ENCODE assay signal across 13 cellular contexts in the genomic region with DNA sequence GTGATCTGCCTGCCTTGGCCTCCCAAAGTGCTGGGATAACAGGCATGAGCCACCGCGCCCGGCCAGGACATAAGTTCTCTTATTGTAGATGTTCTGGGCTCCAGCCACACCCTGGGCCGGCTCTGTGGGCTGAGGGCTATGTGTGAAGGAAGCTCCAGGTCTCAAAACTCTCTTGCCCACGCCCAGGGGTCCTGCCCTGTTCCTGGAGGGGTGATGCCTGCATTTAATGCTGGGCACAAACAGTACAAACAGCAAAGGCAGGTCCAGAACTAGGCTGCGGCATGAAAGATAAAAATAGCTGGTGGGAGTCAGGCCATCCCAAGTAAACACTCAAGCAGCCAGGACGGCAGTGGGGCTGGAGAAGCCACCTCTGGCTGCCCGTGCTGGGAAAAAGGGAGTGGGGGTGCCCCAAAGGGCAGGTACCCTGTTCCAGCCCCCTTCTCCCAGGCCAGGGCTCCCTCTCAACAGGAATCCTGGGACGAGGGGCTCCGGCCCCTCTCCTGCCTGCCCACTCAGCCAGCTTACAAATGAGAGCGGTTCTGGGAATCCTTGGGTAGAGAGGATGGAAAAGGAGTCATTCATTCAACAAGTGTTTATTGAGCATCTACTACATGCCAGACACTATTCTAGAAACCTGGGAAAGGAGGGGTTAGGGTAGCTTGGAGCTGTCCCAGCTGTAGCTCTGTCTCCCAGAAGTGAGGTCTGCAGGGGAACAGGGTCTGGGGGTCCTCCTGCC. TPM values are rescaled to one million over a fixed set of nuclear protein-coding genes. Genes with fewer than 3 reads are reported as not detected.
DNase-seq lines count a peak whose midpoint lies in the region; ATAC-seq and TF ChIP-seq lines count a peak whose summit lies in the region.
"Had no signal": no experiment of that assay in that cellular context is flagged by ENCODE, and none has a peak within 500 bp of the region (broad histone marks: within the 10 kb centered on the region; RNA-seq: fewer than 3 reads in every experiment).

No MANE protein-coding gene starts in this region.

- ATAC-seq in left cardiac atrium (no peak), GM21529 (IDR thresholded peaks at IDR 0.05; ENCODE audit: unreplicated experiment) (no peak)

- TF ChIP-seq CTCF in VCaP (conservative IDR thresholded peaks at IDR 0.05) (no peak), smooth muscle cell (IDR thresholded peaks at IDR 0.05; ENCODE audit: borderline replicate concordance, insufficient read depth, poor library complexity, severe bottlenecking) (no peak)

- H4K20me1 ChIP-seq in smooth muscle cell (ENCODE audit: low read depth) = no peaks in the 10 kb centered on the region

- CTCF ChIA-PET in CD4-positive, alpha-beta memory T cell (lab: Charles Lee; ENCODE audit: partially characterized antibody) = interaction anchor here (1.2 to 14.1 kb wide), 2 partner anchors 15 to 25 kb away, joined by 4 to 266 read pairs; partner anchors contain the start of gene WBP2

- H3K36me3 Mint-ChIP-seq in CD4-positive, alpha-beta memory T cell = peaks cover 0 to 8% of the 10 kb centered on the region in 2 donors

- H3K4me3 ChIP-seq in CD4-positive, alpha-beta memory T cell (ENCODE audit: low read length in 2 of 2) = no peak overlapping the region
- H3K4me3 ChIP-seq in smooth muscle cell = no peak overlapping the region

- H3K4me3 Mint-ChIP-seq in CD4-positive, alpha-beta memory T cell = peak overlapping the region in 3 of 8 donors; percentile 46 to 65 (median 61)
- H3K4me3 Mint-ChIP-seq: HFFc6, neural crest cell had no signal

- peaks cover 6% of the 10 kb centered on the region for H3F3A ChIP-seq in smooth muscle cell (ENCODE audit: low read depth)

- no peak for DNase-seq in CD4-positive, alpha-beta memory T cell
- DNase-seq in left cardiac atrium (peak; percentile 59), smooth muscle cell (lab: John Stamatoyannopoulos, UW; ENCODE audit: unreplicated experiment) (no peak), putamen (ENCODE audit: low spot score) (no peak), NCI-H82 (lab: John Stamatoyannopoulos, UW) (no peak), islet precursor cell (no peak)
- DNase-seq: HFFc6; SIG-M5; stimulated activated CD4-positive, alpha-beta T cell treated with anti-CD3 and anti-CD28 coated beads, Interleukin-4, amount 100 ng/mL, for 1 hour; trophoblast cell had no signal

- peaks cover 53% of the 10 kb centered on the region for H3K4me1 ChIP-seq in CD4-positive, alpha-beta memory T cell (ENCODE audit: insufficient read depth, low read length)
- H3K4me1 ChIP-seq in smooth muscle cell (ENCODE audit: low read depth) = peaks cover 11% of the 10 kb centered on the region

- no peak overlapping the region for H3K4me2 ChIP-seq in smooth muscle cell

- H3K27ac ChIP-seq in CD4-positive, alpha-beta memory T cell (ENCODE audit: low read depth, low read length) = no peak overlapping the region
- H3K27ac ChIP-seq in VCaP = peak overlapping the region; percentile 51
- H3K27ac ChIP-seq in smooth muscle cell (ENCODE audit: low read depth) = peak overlapping the region; percentile 91

- H3K36me3 ChIP-seq in CD4-positive, alpha-beta memory T cell (ENCODE audit: insufficient read depth, low read length) = no peaks in the 10 kb centered on the region
- H3K36me3 ChIP-seq in smooth muscle cell (ENCODE audit: low read depth) = no peaks in the 10 kb centered on the region

- no peaks in the 10 kb centered on the region for H3K27me3 Mint-ChIP-seq in CD4-positive, alpha-beta memory T cell

- peaks cover 28 to 56% (median 42%) of the 10 kb centered on the region in 4 donors for H3K4me1 Mint-ChIP-seq in CD4-positive, alpha-beta memory T cell

- no peaks in the 10 kb centered on the region for H3K27me3 ChIP-seq in CD4-positive, alpha-beta memory T cell (ENCODE audit: insufficient read depth, low read length)
- no peaks in the 10 kb centered on the region for H3K27me3 ChIP-seq in smooth muscle cell (ENCODE audit: low read depth)

- H3K9me3 ChIP-seq in CD4-positive, alpha-beta memory T cell (ENCODE audit: control insufficient read depth in 1 of 2, low read length in 2 of 2) = no peaks in the 10 kb centered on the region
- H3K9me3 ChIP-seq in smooth muscle cell (replicated peaks; ENCODE audit: low read depth) = no peaks in the 10 kb centered on the region

- intact Hi-C loops in CD4-positive, alpha-beta memory T cell (cut with micrococcal nuclease) = no loop called here
- intact Hi-C loops in left cardiac atrium (cut with DNase I) = no loop called here

- H3K9me3 Mint-ChIP-seq in CD4-positive, alpha-beta memory T cell = no peaks in the 10 kb centered on the region
- H3K9me3 Mint-ChIP-seq: HFFc6, neural crest cell had no signal

- no peak overlapping the region for H2AFZ ChIP-seq in smooth muscle cell (ENCODE audit: low read depth)

- 85% methylated on average over 11 of the region's 11 CpGs for WGBS in smooth muscle cell (ENCODE audit: low lambda C conversion rate)

- H3K79me2 ChIP-seq in smooth muscle cell (ENCODE audit: low read depth) = no peaks in the 10 kb centered on the region

- POLR2A ChIA-PET in CD4-positive, alpha-beta memory T cell (lab: Charles Lee; ENCODE audit: partially characterized antibody) = interaction anchor here (0.9 to 16.3 kb wide), 6 partner anchors 20 to 480 kb away, joined by 4 to 563 read pairs (median 17); partner anchors contain the start of genes MRPL38, PRPSAP1, TRIM65 and UNC13D

- peak overlapping the region; percentile 57 to 99 (median 95) for H3K27ac Mint-ChIP-seq in CD4-positive, alpha-beta memory T cell

- no peak overlapping the region for H3K9ac ChIP-seq in smooth muscle cell (ENCODE audit: low read depth)

RNA-seq across cellular contexts. Expression of gene TRIM47, which starts 4.6 kb away (rescaled TPM):
- 10 to 100 TPM; 17.5 to 22.6 TPM for total RNA-seq in CD4-positive, alpha-beta memory T cell
- 10 to 100 TPM; 11.2 to 26.8 TPM for polyA plus RNA-seq in CD4-positive, alpha-beta memory T cell
- total RNA-seq in left cardiac atrium (10 to 100 TPM; 22.9 to 25.3 TPM), smooth muscle cell (3.8 and 8.7 TPM in 2 replicates)
- 16.1 and 31.7 TPM in 2 replicates for polyA plus RNA-seq in smooth muscle cell

RNA-seq across cellular contexts. Expression of gene WBP2, which starts 18.6 kb away (rescaled TPM):
- total RNA-seq in CD4-positive, alpha-beta memory T cell = 100 to 1,000 TPM; 159 to 160 TPM
- 100 to 1,000 TPM in 1 of 2 donors, 10 to 100 TPM in 1; 80.3 to 127 TPM for polyA plus RNA-seq in CD4-positive, alpha-beta memory T cell
- total RNA-seq in left cardiac atrium = 100 to 1,000 TPM; 106 to 122 TPM
- 26.4 and 27.6 TPM in 2 replicates for total RNA-seq in smooth muscle cell
- 91.4 and 111 TPM in 2 replicates for polyA plus RNA-seq in smooth muscle cell

RNA-seq across cellular contexts. Expression of gene TRIM65, which starts 23.0 kb away (rescaled TPM):
- 10 to 100 TPM; 36.5 to 36.9 TPM for total RNA-seq in CD4-positive, alpha-beta memory T cell
- 10 to 100 TPM; 17.7 to 28.8 TPM for polyA plus RNA-seq in CD4-positive, alpha-beta memory T cell
- total RNA-seq in left cardiac atrium = 1 to 10 TPM; 8.4 to 9.9 TPM
- total RNA-seq in smooth muscle cell = 9.8 and 13.3 TPM in 2 replicates
- 15.4 and 17.4 TPM in 2 replicates for polyA plus RNA-seq in smooth muscle cell

RNA-seq across cellular contexts. Expression of gene UNC13D, which starts 29.6 kb away (rescaled TPM):
- 100 to 1,000 TPM; 161 to 171 TPM for total RNA-seq in CD4-positive, alpha-beta memory T cell
- polyA plus RNA-seq in CD4-positive, alpha-beta memory T cell = 10 to 100 TPM; 39.6 to 78.9 TPM
- total RNA-seq in left cardiac atrium (10 to 100 TPM; 22.1 to 34.0 TPM), smooth muscle cell (4.5 TPM in 2 replicates)
- polyA plus RNA-seq in smooth muscle cell = 2.4 and 9.6 TPM in 2 replicates

RNA-seq across cellular contexts. Expression of gene MRPL38, which starts 30.9 kb away (rescaled TPM):
- total RNA-seq in CD4-positive, alpha-beta memory T cell = 100 to 1,000 TPM; 126 to 142 TPM
- polyA plus RNA-seq in CD4-positive, alpha-beta memory T cell = 10 to 100 TPM; 59.1 to 89.0 TPM
- total RNA-seq in left cardiac atrium (10 to 100 TPM; 73.7 to 83.4 TPM), smooth muscle cell (32.6 and 48.4 TPM in 2 replicates)
- 90.5 and 107 TPM in 2 replicates for polyA plus RNA-seq in smooth muscle cell
